Comparison of ENCODE assay signal across 8 cellular contexts in genomic region chr5:154273028-154273617, GRCh38.
A peak's percentile ranks its signal among the peaks of the same experiment; 100 is the strongest.
DNase-seq lines count a peak whose midpoint lies in the region; ATAC-seq and TF ChIP-seq lines count a peak whose summit lies in the region.

No MANE protein-coding gene starts in this region.

- H4K20me1 ChIP-seq in BLaER1 treated with 17β-estradiol and CSF1 and Interleukin-3, amounts not matched to agents 10 nM and 100 nM: 0 out of 22 replicates have a peak, but pooled peaks cover 0 to 5% (median 0%) of the 10 kb centered on the region in 11 experiments

- TF ChIP-seq CTCF in choroid plexus epithelial cell (conservative IDR thresholded peaks at IDR 0.05; ENCODE audit: low read depth, low read length) (no peak), neural crest cell (conservative IDR thresholded peaks at IDR 0.05) (no peak)

- H3K4me3 Mint-ChIP-seq in neural crest cell: no peak overlapping the region

- peak overlapping the region; percentile 57 for H3K27ac Mint-ChIP-seq in neural crest cell (ENCODE audit: unreplicated experiment)

- H3K27me3 Mint-ChIP-seq in neural crest cell (ENCODE audit: low read depth): no peaks in the 10 kb centered on the region

- H3K27ac ChIP-seq in BLaER1 treated with 17β-estradiol and CSF1 and Interleukin-3, amounts not matched to agents 10 nM and 100 nM: peak overlapping the region in 2 of 11 experiments; percentile 22 to 23; a peak in 1 of 22 replicates

- H3K4me1 Mint-ChIP-seq in neural crest cell: peaks cover 48% of the 10 kb centered on the region

- no peaks in the 10 kb centered on the region for H3K9me3 ChIP-seq in BLaER1 treated with 17β-estradiol and CSF1 and Interleukin-3, amounts not matched to agents 10 nM and 100 nM (replicated peaks in 1 of 11)

- H3K4me2 ChIP-seq in BLaER1 treated with 17β-estradiol and CSF1 and Interleukin-3, amounts not matched to agents 10 nM and 100 nM: peak overlapping the region in 8 of 11 experiments; percentile 8 to 88 (median 35); a peak in 11 of 22 replicates

- peaks cover 2% of the 10 kb centered on the region for H3K9me3 Mint-ChIP-seq in neural crest cell

- no peaks in the 10 kb centered on the region for H3K36me3 ChIP-seq in BLaER1 treated with 17β-estradiol and CSF1 and Interleukin-3, amounts not matched to agents 10 nM and 100 nM

- H3K9ac ChIP-seq in BLaER1 treated with 17β-estradiol and CSF1 and Interleukin-3, amounts not matched to agents 10 nM and 100 nM: no peak overlapping the region; a peak in 1 of 22 replicates

- no peak overlapping the region for H3K4me3 ChIP-seq in BLaER1 treated with 17β-estradiol and CSF1 and Interleukin-3, amounts not matched to agents 10 nM and 100 nM
- H3K4me3 ChIP-seq in choroid plexus epithelial cell (ENCODE audit: low read depth, low read length): no peak overlapping the region

- H3K36me3 Mint-ChIP-seq in neural crest cell (ENCODE audit: low read depth): peaks cover 5% of the 10 kb centered on the region

- DNase-seq in choroid plexus epithelial cell (ENCODE audit: low read depth) (peak; percentile 91), neural crest cell (ENCODE audit: low read depth, low spot score) (no peak), superior temporal gyrus (ENCODE audit: extremely low spot score) (no peak), NCI-H2081 treated with DMSO at 0.1 percent for 48 hours (lab: John Stamatoyannopoulos, UW) (no peak), MV-4-11 (lab: John Stamatoyannopoulos, UW) (no peak)

- H3K4me1 ChIP-seq in BLaER1 treated with 17β-estradiol and CSF1 and Interleukin-3, amounts not matched to agents 10 nM and 100 nM: peaks cover 21 to 33% (median 23%) of the 10 kb centered on the region in 10 experiments

- no peaks in the 10 kb centered on the region for H3K27me3 ChIP-seq in BLaER1 treated with 17β-estradiol and CSF1 and Interleukin-3, amounts not matched to agents 10 nM and 100 nM

- ATAC-seq in GM19324 (IDR thresholded peaks at IDR 0.05; ENCODE audit: low FRiP score, unreplicated experiment) (peak; percentile 46), HG03558 (IDR thresholded peaks at IDR 0.05; ENCODE audit: extremely low read depth, unreplicated experiment) (peak; percentile 34)
